8 cellular contexts compared by ENCODE assay signal in the genomic region with DNA sequence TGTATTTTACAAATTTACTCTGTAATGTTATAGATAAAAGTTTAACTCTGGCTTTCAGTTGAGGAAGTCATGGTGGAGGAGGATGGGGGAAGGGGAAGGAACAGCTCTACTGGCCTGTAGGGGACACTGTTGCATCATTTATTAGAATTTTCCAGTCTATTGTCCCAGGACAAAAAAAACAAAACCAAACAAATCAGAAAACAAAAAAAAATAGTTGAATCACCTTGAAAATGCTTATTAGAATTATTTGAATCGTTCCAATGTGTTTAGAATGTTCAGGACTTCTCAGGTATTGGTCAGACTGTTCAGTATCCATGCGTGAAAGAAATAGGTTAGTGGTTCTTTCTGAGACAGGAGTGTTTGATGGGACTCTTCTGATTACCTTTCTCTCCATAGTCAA.
DNase-seq lines count a peak whose midpoint lies in the region; ATAC-seq and TF ChIP-seq lines count a peak whose summit lies in the region.

No MANE protein-coding gene starts in this region.

- no peaks in the 10 kb centered on the region for H3K79me2 ChIP-seq in OCI-LY3 (ENCODE audit: low read length)
- H3K79me2 ChIP-seq in parathyroid adenoma = peaks cover 5% of the 10 kb centered on the region

- H3K4me1 ChIP-seq in OCI-LY3 (ENCODE audit: low read length) (no peaks in the 10 kb centered on the region), parathyroid adenoma (no peaks in the 10 kb centered on the region)

- ATAC-seq in GM18502 (IDR thresholded peaks at IDR 0.05; ENCODE audit: poor library complexity, unreplicated experiment) = peak; percentile 59
- ATAC-seq in HG02763 (IDR thresholded peaks at IDR 0.05; ENCODE audit: unreplicated experiment) = no peak
- ATAC-seq in HG02840 (IDR thresholded peaks at IDR 0.05; ENCODE audit: low FRiP score, unreplicated experiment) = no peak
- ATAC-seq in HG03342 (IDR thresholded peaks at IDR 0.05; ENCODE audit: unreplicated experiment) = no peak

- H3K4me3 ChIP-seq in OCI-LY3 (ENCODE audit: low read length) (no peak overlapping the region), fibroblast of pulmonary artery (replicated peaks; ENCODE audit: low read depth, low read length) (no peak overlapping the region), parathyroid adenoma (ENCODE audit: low read depth, low read length) (no peak overlapping the region)

- DNase-seq in ACHN (peak; percentile 66), fibroblast of pulmonary artery (ENCODE audit: low read depth) (peak; percentile 79)

- no peak overlapping the region for H3K27ac ChIP-seq in OCI-LY3 (ENCODE audit: low read length)
- no peak overlapping the region for H3K27ac ChIP-seq in parathyroid adenoma

- in situ Hi-C loops in ACHN (cut with HindIII; ENCODE audit: low pct_ligation_motif_present, low pct_unique_long_range_greater_than_20kb, low sequenced_read_pairs) = no loop called here

- H3K9ac ChIP-seq in OCI-LY3 (ENCODE audit: low read length) (no peak overlapping the region), parathyroid adenoma (no peak overlapping the region)

- no peaks in the 10 kb centered on the region for H3K27me3 ChIP-seq in OCI-LY3 (ENCODE audit: low read depth, low read length)
- H3K27me3 ChIP-seq in parathyroid adenoma (ENCODE audit: control insufficient read depth, insufficient read depth, low read length) = no peaks in the 10 kb centered on the region

- TF ChIP-seq CTCF in OCI-LY3 (IDR thresholded peaks at IDR 0.05; ENCODE audit: low read depth, low read length) = peak; percentile 72
- peak; percentile 82 for TF ChIP-seq CTCF in fibroblast of pulmonary artery (IDR thresholded peaks at IDR 0.05; ENCODE audit: low read length, missing control alignments)
- peak; percentile 57 for TF ChIP-seq CTCF in parathyroid adenoma (IDR thresholded peaks at IDR 0.05)

- H2AFZ ChIP-seq in OCI-LY3 (ENCODE audit: low read depth, low read length) (no peak overlapping the region), parathyroid adenoma (no peak overlapping the region)

- no peak overlapping the region for H3K4me2 ChIP-seq in OCI-LY3 (ENCODE audit: low read length)
- no peak overlapping the region for H3K4me2 ChIP-seq in parathyroid adenoma (ENCODE audit: low read length)

- no peaks in the 10 kb centered on the region; the same call in 1 of the 2 replicates for H4K20me1 ChIP-seq in OCI-LY3 (ENCODE audit: insufficient read depth, low read length)

- H3K9me3 ChIP-seq in OCI-LY3 (ENCODE audit: insufficient read depth, low read length) (no peaks in the 10 kb centered on the region), parathyroid adenoma (ENCODE audit: control insufficient read depth, low read length) (no peaks in the 10 kb centered on the region)

- no peaks in the 10 kb centered on the region for H3K36me3 ChIP-seq in OCI-LY3 (replicated peaks; ENCODE audit: low read depth, low read length)
- H3K36me3 ChIP-seq in parathyroid adenoma (ENCODE audit: control insufficient read depth, insufficient read depth, low read length) = no peaks in the 10 kb centered on the region
